ENCODE assay signal across 11 cellular contexts in the genomic region with DNA sequence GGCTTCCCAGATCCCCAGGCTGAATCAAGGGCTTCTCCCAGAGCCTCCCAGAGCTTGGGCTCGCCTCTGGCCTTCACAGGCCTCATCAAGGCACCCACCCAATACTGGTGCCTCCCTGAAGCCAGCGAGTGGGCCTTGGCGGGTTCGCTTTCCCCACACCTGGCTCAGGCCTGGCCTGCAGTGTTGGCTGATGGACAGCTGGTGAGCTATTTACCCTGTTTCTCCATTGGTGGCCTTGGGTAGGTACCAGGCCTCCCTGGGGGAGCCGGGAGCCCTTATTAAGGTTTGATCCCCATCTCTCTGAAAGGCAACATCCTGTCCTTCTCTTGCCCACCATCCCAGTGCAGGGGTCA. TPM values are rescaled to one million over a fixed set of nuclear protein-coding genes. Genes with fewer than 3 reads are reported as not detected.
DNase-seq lines count a peak whose midpoint lies in the region; ATAC-seq lines count a peak whose summit lies in the region.
"Had no signal": no experiment of that assay in that cellular context is flagged by ENCODE, and none has a peak within 500 bp of the region (broad histone marks: within the 10 kb centered on the region; RNA-seq: fewer than 3 reads in every experiment).

No MANE protein-coding gene starts in this region.

- H3K4me1 ChIP-seq in thymus (ENCODE audit: control insufficient read depth, insufficient read depth, low read length): peaks cover 57% of the 10 kb centered on the region

- H3K27ac ChIP-seq in cingulate gyrus (ENCODE audit: low read depth, low read length): peak overlapping the region; percentile 87
- H3K27ac ChIP-seq in thymus (ENCODE audit: low read depth): peak overlapping the region; percentile 95

- H3K4me3 ChIP-seq in thymus (ENCODE audit: low read length): peak overlapping the region; percentile 36

- no peaks in the 10 kb centered on the region for H3K27me3 Mint-ChIP-seq in activated T-cell treated with anti-CD3 and anti-CD28 coated beads, Interleukin-2, amount 50 U/mL, for 72 hours (ENCODE audit: low read depth)

- H3K9me3 ChIP-seq in thymus (ENCODE audit: control insufficient read depth): no peaks in the 10 kb centered on the region

- H3K36me3 ChIP-seq in thymus (ENCODE audit: control insufficient read depth, insufficient read depth): no peaks in the 10 kb centered on the region

- WGBS in thymus: 85% methylated on average over 5 of the region's 5 CpGs

- peaks cover 95% of the 10 kb centered on the region for H3K4me1 Mint-ChIP-seq in activated T-cell treated with anti-CD3 and anti-CD28 coated beads, Interleukin-2, amount 50 U/mL, for 72 hours (ENCODE audit: low read depth)

- H3K27me3 ChIP-seq in thymus (ENCODE audit: control insufficient read depth, insufficient read depth): no peaks in the 10 kb centered on the region

- peaks cover 3% of the 10 kb centered on the region in 2 donors for H3K9me3 Mint-ChIP-seq in activated T-cell treated with anti-CD3 and anti-CD28 coated beads, Interleukin-2, amount 50 U/mL, for 72 hours

- peak overlapping the region; percentile 82 to 86 for H3K4me3 Mint-ChIP-seq in activated T-cell treated with anti-CD3 and anti-CD28 coated beads, Interleukin-2, amount 50 U/mL, for 72 hours

- no peak for ATAC-seq in activated T-cell treated with anti-CD3 and anti-CD28 coated beads, Interleukin-2, amount 50 U/mL, for 72 hours (replicated peaks in 1 of 2)
- peak; percentile 11 for ATAC-seq in HG03139 (IDR thresholded peaks at IDR 0.05; ENCODE audit: unreplicated experiment)

- DNase-seq in activated T-cell treated with anti-CD3 and anti-CD28 coated beads, Interleukin-2, amount 50 U/mL, for 72 hours: no peak
- no peak for DNase-seq in activated T-cell treated with anti-CD3 and anti-CD28 coated beads, Interleukin-2, amount 50 U/mL, for 48 hours
- no peak for DNase-seq in NCI-H2107 treated with DMSO at 0.1 percent for 48 hours (lab: John Stamatoyannopoulos, UW; ENCODE audit: unreplicated experiment)
- DNase-seq in NCI-H1048 (lab: John Stamatoyannopoulos, UW): no peak
- DNase-seq in SW480 (ENCODE audit: low spot score): no peak
- DNase-seq: NCI-H2081 treated with DMSO at 0.1 percent for 48 hours had no signal

- peak overlapping the region; percentile 93 for H3K27ac Mint-ChIP-seq in activated T-cell treated with anti-CD3 and anti-CD28 coated beads, Interleukin-2, amount 50 U/mL, for 72 hours

- H3K36me3 Mint-ChIP-seq in activated T-cell treated with anti-CD3 and anti-CD28 coated beads, Interleukin-2, amount 50 U/mL, for 72 hours (ENCODE audit: insufficient read depth in 2 of 2): peaks cover 2 to 4% of the 10 kb centered on the region in 2 donors

RNA-seq across cellular contexts. Expression of a gene that starts 18.2 kb away (rescaled TPM):
- 100 to 1,000 TPM; 340 to 388 TPM for total RNA-seq in activated T-cell treated with anti-CD3 and anti-CD28 coated beads, Interleukin-2, amount 50 U/mL, for 72 hours
- 208 TPM for polyA plus RNA-seq in thymus

RNA-seq across cellular contexts. Expression of a gene that starts 25.1 kb away (rescaled TPM):
- total RNA-seq in activated T-cell treated with anti-CD3 and anti-CD28 coated beads, Interleukin-2, amount 50 U/mL, for 72 hours: 1 to 10 TPM; 8.1 to 9.1 TPM
- 2.9 TPM for polyA plus RNA-seq in thymus
- total RNA-seq: myocyte had no signal
- polyA plus RNA-seq: AG04450 had no signal

RNA-seq across cellular contexts. Expression of a gene that starts 45.2 kb away (rescaled TPM):
- total RNA-seq in activated T-cell treated with anti-CD3 and anti-CD28 coated beads, Interleukin-2, amount 50 U/mL, for 72 hours: 100 to 1,000 TPM; 202 to 225 TPM
- polyA plus RNA-seq in thymus: 69.5 TPM

RNA-seq across cellular contexts. Expression of a gene that starts 47.0 kb away (rescaled TPM):
- total RNA-seq in activated T-cell treated with anti-CD3 and anti-CD28 coated beads, Interleukin-2, amount 50 U/mL, for 72 hours: 1 to 10 TPM; 1.7 to 2.1 TPM
- 0.52 TPM for polyA plus RNA-seq in thymus
- total RNA-seq: myocyte had no signal
- polyA plus RNA-seq: AG04450 had no signal
